2 cellular contexts compared by ENCODE assay signal in the genomic region with DNA sequence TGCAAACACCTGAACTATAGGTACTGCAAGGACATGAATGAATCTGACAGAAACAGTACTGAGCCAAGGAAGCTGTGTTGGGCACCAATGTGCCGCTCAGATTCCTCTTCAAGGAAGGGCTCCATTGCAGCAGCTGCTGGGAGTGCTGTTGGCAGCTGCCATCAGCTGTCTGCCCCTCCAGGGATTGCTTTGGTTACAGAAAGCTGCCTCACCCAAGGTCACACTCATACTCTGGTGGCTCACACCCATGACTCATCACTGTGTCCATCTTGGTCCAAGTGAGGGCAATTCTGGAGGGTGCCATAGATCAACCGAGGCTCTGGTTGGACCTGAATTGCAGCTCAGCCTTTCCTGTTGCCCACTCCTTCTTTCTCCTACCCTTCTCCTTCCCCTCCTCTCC.
TF ChIP-seq lines count a peak whose summit lies in the region.

No MANE protein-coding gene starts in this region.

TF ChIP-seq in HepG2, 621 proteins besides CTCF, POLR2A, EP300 and RAD21:
- no peak for TF ChIP-seq ZNF766 (CRISPR knock-in tag; IDR thresholded peaks at IDR 0.05; ENCODE audit: borderline replicate concordance)
- no peak for TF ChIP-seq HDAC2 (CRISPR knock-in tag; IDR thresholded peaks at IDR 0.05)
- TF ChIP-seq JARID2 (CRISPR knock-in tag; IDR thresholded peaks at IDR 0.05; ENCODE audit: insufficient replicate concordance): no peak
- TF ChIP-seq DR1 (CRISPR knock-in tag; IDR thresholded peaks at IDR 0.05): no peak
- TF ChIP-seq ZNF678 (CRISPR knock-in tag; IDR thresholded peaks at IDR 0.05): no peak
- TF ChIP-seq ZNF644 (CRISPR knock-in tag; IDR thresholded peaks at IDR 0.05; ENCODE audit: low read depth): peak; percentile 76
- peak; percentile 92 for TF ChIP-seq FOSL2 (CRISPR knock-in tag; IDR thresholded peaks at IDR 0.05)
- TF ChIP-seq NFE2L2 (IDR thresholded peaks at IDR 0.05; ENCODE audit: low read length): 0 out of 2 replicates have a peak, but pooled peaks have one; percentile 21
- TF ChIP-seq ATM (IDR thresholded peaks at IDR 0.05; ENCODE audit: borderline replicate concordance): no peak

TF ChIP-seq in GM12891, 5 proteins besides CTCF, POLR2A, EP300 and RAD21:
- no peak for TF ChIP-seq SPI1 (IDR thresholded peaks at IDR 0.05; ENCODE audit: low read depth, low read length)
- no peak for TF ChIP-seq POLR2AphosphoS5 (IDR thresholded peaks at IDR 0.05; ENCODE audit: low read depth, low read length)
- TF ChIP-seq PAX5 (IDR thresholded peaks at IDR 0.05; ENCODE audit: insufficient read depth, low read length, severe bottlenecking): no peak
- TF ChIP-seq TAF1 (IDR thresholded peaks at IDR 0.05; ENCODE audit: low read depth, low read length): no peak
- TF ChIP-seq POU2F2 (IDR thresholded peaks at IDR 0.05; ENCODE audit: low read depth, low read length): no peak
